14 cellular contexts compared by ENCODE assay signal in the genomic region with DNA sequence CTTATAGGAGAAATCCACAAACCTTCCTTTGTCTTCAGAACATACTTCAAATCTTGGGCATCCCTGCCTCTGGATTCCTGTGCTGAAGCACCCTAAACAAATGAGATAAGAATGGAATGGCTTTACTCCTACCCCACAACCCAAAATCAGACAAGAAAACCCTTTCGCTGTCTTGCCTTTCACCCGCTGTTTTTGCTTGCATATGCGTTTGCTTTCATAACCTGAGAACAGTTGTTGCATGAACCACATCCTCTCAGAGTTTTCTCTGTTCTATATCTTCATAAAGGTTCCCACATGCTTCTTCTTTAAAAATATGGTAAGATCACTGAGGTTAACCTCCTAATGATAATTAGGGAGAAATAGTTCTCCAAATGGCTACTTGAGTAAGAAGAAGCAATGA.
"Had no signal": no experiment of that assay in that cellular context is flagged by ENCODE, and none has a peak within 500 bp of the region (broad histone marks: within the 10 kb centered on the region; RNA-seq: fewer than 3 reads in every experiment).

No MANE protein-coding gene starts in this region.

- H3K4me1 ChIP-seq: lower lobe of right lung had no signal

- ATAC-seq: body of pancreas, foreskin keratinocyte, left cardiac atrium, right cardiac atrium had no signal

- DNase-seq: body of pancreas; central memory CD4-positive, alpha-beta T cell; effector CD4-positive, alpha-beta T cell; foreskin keratinocyte; left cardiac atrium; lower lobe of right lung; posterior cingulate gyrus; right cardiac atrium; small intestine; T-helper 9 cell; transverse colon had no signal

- H3K9me3 ChIP-seq: body of pancreas, lower lobe of right lung, transverse colon had no signal

- H3K27ac Mint-ChIP-seq: activated T-helper 2 cell treated with anti-CD3 and anti-CD28 coated beads, Interferon-gamma antibody, Interleukin-2, Interleukin-4, amounts not matched to agents 10 μg/mL and 5 μg/mL and 100 μg/mL, durations not matched to agents 14 hours and 24 hours and 36 hours; mesothelial cell of epicardium had no signal

- H3K4me3 Mint-ChIP-seq: mesothelial cell of epicardium had no signal

- H3K27me3 ChIP-seq: body of pancreas, foreskin keratinocyte, transverse colon had no signal

- H3K36me3 ChIP-seq: lower lobe of right lung, transverse colon had no signal

- H3K27ac ChIP-seq: body of pancreas, coronary artery, foreskin keratinocyte, lower lobe of right lung, transverse colon had no signal

- H3K4me3 ChIP-seq: body of pancreas, coronary artery, lower lobe of right lung, transverse colon had no signal
